In genomic region chr13:31038834-31039552, GRCh38 we compare ENCODE assay signal across 8 cellular contexts.
DNase-seq lines count a peak whose midpoint lies in the region; ATAC-seq and TF ChIP-seq lines count a peak whose summit lies in the region.

No MANE protein-coding gene starts in this region.

- H3K36me3 Mint-ChIP-seq in activated naive CD4-positive, alpha-beta T cell treated with anti-CD3 and anti-CD28 coated beads, Interleukin-2, amount 50 U/mL, for 72 hours = no peaks in the 10 kb centered on the region

- no peak overlapping the region for H3K4me3 ChIP-seq in GM12864 (ENCODE audit: low read depth, low read length)
- H3K4me3 ChIP-seq in body of pancreas = no peak overlapping the region

- intact Hi-C loops in body of pancreas (cut with DNase I) = no loop called here
- intact Hi-C loops in posterior vena cava (cut with DNase I) = loop anchor here in 1 of 2 donors (5.0 kb wide), 1 partner anchor 352 kb away; no protein-coding TSS in a partner anchor

- ATAC-seq in GM21447 (IDR thresholded peaks at IDR 0.05; ENCODE audit: unreplicated experiment) (peak; percentile 77), body of pancreas (no peak)
- peak; percentile 79 to 87 for ATAC-seq in activated naive CD4-positive, alpha-beta T cell treated with anti-CD3 and anti-CD28 coated beads, Interleukin-2, amount 50 U/mL, for 72 hours

- TF ChIP-seq POLR2A in body of pancreas (IDR thresholded peaks at IDR 0.05) = no peak

- H3K4me1 ChIP-seq in body of pancreas = peaks cover 1% of the 10 kb centered on the region

- no peaks in the 10 kb centered on the region for H3K9me3 ChIP-seq in body of pancreas

- H3K27me3 ChIP-seq in body of pancreas = peaks cover 0 to 9% of the 10 kb centered on the region in 2 donors

- DNase-seq in GM12864 (ENCODE audit: low read depth) (peak; percentile 83), HT-29 (ENCODE audit: low spot score) (peak; percentile 77), body of pancreas (no peak), posterior vena cava (ENCODE audit: low spot score) (no peak), epidermal melanocyte (ENCODE audit: insufficient read length, low spot score) (no peak), NCI-H69 (lab: John Stamatoyannopoulos, UW) (no peak)
- DNase-seq in activated naive CD4-positive, alpha-beta T cell treated with anti-CD3 and anti-CD28 coated beads, Interleukin-2, amount 50 U/mL, for 72 hours (ENCODE audit: low spot score in 2 of 2) = peak in 1 of 2 donors; percentile 59

- no peaks in the 10 kb centered on the region for H3K36me3 ChIP-seq in body of pancreas (replicated peaks in 1 of 2; ENCODE audit: insufficient read depth in 1 of 2, low read depth in 2 of 2)

- WGBS in body of pancreas, 2 donors = 46 to 66% methylated on average over 7 of the region's 7 CpGs

- no peak overlapping the region for H3K27ac ChIP-seq in body of pancreas

- TF ChIP-seq CTCF in GM12864 (IDR thresholded peaks at IDR 0.05; ENCODE audit: low read depth, low read length, missing control alignments) = no peak
- no peak for TF ChIP-seq CTCF in body of pancreas (IDR thresholded peaks at IDR 0.05)

- peaks cover 0 to 5% of the 10 kb centered on the region in 2 donors for H3K9me3 Mint-ChIP-seq in activated naive CD4-positive, alpha-beta T cell treated with anti-CD3 and anti-CD28 coated beads, Interleukin-2, amount 50 U/mL, for 72 hours

- peak overlapping the region; percentile 53 to 72 for H3K27ac Mint-ChIP-seq in activated naive CD4-positive, alpha-beta T cell treated with anti-CD3 and anti-CD28 coated beads, Interleukin-2, amount 50 U/mL, for 72 hours

Comparison
In these comparisons a context has a peak if more than half of its experiments do, and no peak if none do; other contexts are left out.
1. DNase-seq: peak in GM12864 (single experiment) and HT-29 (single experiment); none in body of pancreas (0 of 4), posterior vena cava (single experiment), epidermal melanocyte (single experiment) and NCI-H69 (single experiment).